Comparison of ENCODE assay signal across 21 cellular contexts in the genomic region with DNA sequence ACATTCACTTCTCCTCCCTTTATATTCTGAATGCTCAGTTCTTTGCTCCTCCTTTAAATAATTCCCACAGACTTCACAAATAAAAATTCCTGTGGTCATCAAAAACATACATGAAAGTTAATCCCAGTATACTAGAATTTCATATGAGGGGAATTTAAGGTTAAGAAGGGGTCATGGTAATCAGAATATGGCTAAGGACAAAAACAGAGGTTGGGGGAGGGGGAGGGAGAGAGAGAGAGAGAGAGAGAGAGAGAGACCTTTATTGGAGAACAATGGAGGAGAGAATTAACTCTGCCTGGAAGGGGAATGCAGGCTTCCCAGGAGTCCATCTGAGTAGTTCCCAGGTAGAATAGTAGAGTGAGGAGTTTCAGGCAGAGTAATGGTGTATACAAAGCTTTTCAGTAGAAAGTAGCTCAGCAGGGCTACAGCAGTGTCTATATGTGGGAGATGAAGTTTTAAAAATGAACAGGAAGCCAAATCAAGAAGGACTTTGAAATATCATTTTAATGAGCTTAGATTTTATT. TPM values are rescaled to one million over a fixed set of nuclear protein-coding genes. Genes with fewer than 3 reads are reported as not detected.
DNase-seq lines count a peak whose midpoint lies in the region; ATAC-seq and TF ChIP-seq lines count a peak whose summit lies in the region.
"Had no signal": no experiment of that assay in that cellular context is flagged by ENCODE, and none has a peak within 500 bp of the region (broad histone marks: within the 10 kb centered on the region; RNA-seq: fewer than 3 reads in every experiment).

No MANE protein-coding gene starts in this region.

- H3K9me3 ChIP-seq in PC-3 (ENCODE audit: low read length), result no peaks in the 10 kb centered on the region
- H3K9me3 ChIP-seq in osteoblast (ENCODE audit: low read depth, low read length), result no peaks in the 10 kb centered on the region

- ATAC-seq in PC-3, result no peak; the same call in 1 of the 2 replicates
- ATAC-seq in HG03175 (IDR thresholded peaks at IDR 0.05; ENCODE audit: unreplicated experiment), result no peak
- ATAC-seq: Right ventricle myocardium inferior had no signal

- DNase-seq in EH (ENCODE audit: low read depth), result peak; percentile 35
- DNase-seq in PC-3, result peak; percentile 5
- DNase-seq in fibroblast of villous mesenchyme (ENCODE audit: low read depth), result peak; percentile 35
- DNase-seq in osteoblast (ENCODE audit: insufficient read length, low spot score, missing footprints), result peak; percentile 17
- DNase-seq in T-helper 9 cell, result no peak
- no peak for DNase-seq in activated T-cell treated with anti-CD3 and anti-CD28 coated beads, Interleukin-2, amount 50 U/mL, for 48 hours
- DNase-seq: AML-193, C1 segment of cervical spinal cord, H7, IMR-90, NCI-H1105, NCI-H146, NCI-H2029, NCI-H345, NCI-H524, NCI-H82, SW 1271 had no signal

- H3K4me3 ChIP-seq in PC-3 (ENCODE audit: low read length) (no peak overlapping the region), fibroblast of villous mesenchyme (ENCODE audit: low read depth, low read length) (no peak overlapping the region), osteoblast (ENCODE audit: insufficient read depth, low read length) (no peak overlapping the region)
- H3K4me3 ChIP-seq: SK-N-MC had no signal

- intact Hi-C loops in PC-3 (cut with micrococcal nuclease), result no loop called here

- H3K9me2 ChIP-seq in PC-3 (replicated peaks; ENCODE audit: low read length), result no peaks in the 10 kb centered on the region

- TF ChIP-seq CTCF in PC-3 (conservative IDR thresholded peaks at IDR 0.05; ENCODE audit: low read depth, low read length) (no peak), fibroblast of villous mesenchyme (IDR thresholded peaks at IDR 0.05; ENCODE audit: insufficient read depth, low read depth, low read length) (no peak), osteoblast (IDR thresholded peaks at IDR 0.05; ENCODE audit: extremely low read depth, low read depth, low read length) (no peak)

- H3K79me2 ChIP-seq in PC-3 (ENCODE audit: low read length) (no peaks in the 10 kb centered on the region), osteoblast (ENCODE audit: insufficient read depth, low read length) (no peaks in the 10 kb centered on the region)

- no peaks in the 10 kb centered on the region for H3K27me3 ChIP-seq in PC-3 (ENCODE audit: low read length)
- no peaks in the 10 kb centered on the region for H3K27me3 ChIP-seq in osteoblast (ENCODE audit: insufficient read depth, low read length)

- H2AFZ ChIP-seq in PC-3 (ENCODE audit: low read length) (no peak overlapping the region), osteoblast (ENCODE audit: low read length) (no peak overlapping the region)

- H3K36me3 ChIP-seq in PC-3 (ENCODE audit: low read depth, low read length) (no peaks in the 10 kb centered on the region), osteoblast (ENCODE audit: insufficient read depth, low read length) (no peaks in the 10 kb centered on the region)

- H3K9ac ChIP-seq in PC-3 (ENCODE audit: low read length), result no peak overlapping the region
- H3K9ac ChIP-seq: KMS-11 had no signal

- H4K20me1 ChIP-seq in PC-3 (ENCODE audit: low read length) (no peaks in the 10 kb centered on the region), osteoblast (ENCODE audit: insufficient read depth, low read length) (no peaks in the 10 kb centered on the region)

- H3K4me1 ChIP-seq in PC-3 (ENCODE audit: insufficient read depth, low read length), result no peaks in the 10 kb centered on the region; the same call in 1 of the 2 replicates
- no peaks in the 10 kb centered on the region for H3K4me1 ChIP-seq in osteoblast (ENCODE audit: insufficient read depth, low read length)

- POLR2A ChIA-PET in PC-3 (lab: Charles Lee; ENCODE audit: unreplicated experiment), result no interaction called here

- BruUV-seq in PC-3 (replicated peaks; lab: Mats Ljungman, UMichigan), result no TSS peak

- H3K27ac ChIP-seq in PC-3 (ENCODE audit: low read length) (no peak overlapping the region), osteoblast (ENCODE audit: low read depth, low read length) (no peak overlapping the region)
- H3K27ac ChIP-seq: KMS-11, SK-N-MC had no signal

- no peaks in the 10 kb centered on the region for H3F3A ChIP-seq in PC-3 (ENCODE audit: low read length, unreplicated experiment)

- H3K4me2 ChIP-seq in PC-3 (ENCODE audit: low read length), result no peak overlapping the region
- H3K4me2 ChIP-seq in osteoblast (ENCODE audit: insufficient read depth, low read length), result no peak overlapping the region
- H3K4me2 ChIP-seq: KMS-11 had no signal

- CTCF ChIA-PET in PC-3 (lab: Charles Lee), result no interaction called here

RNA-seq across cellular contexts. Expression of a gene that starts 5.2 kb away (rescaled TPM):
- total RNA-seq in PC-3 (2014; rRNA removed) (0.80 TPM in 1 of 2 replicates, not detected in the other), fibroblast of villous mesenchyme (0.64 and 0.86 TPM in 2 replicates), osteoblast (0.88 and 1.1 TPM in 2 replicates)

Comparison
In these comparisons a context has a peak if more than half of its experiments do, and no peak if none do; other contexts are left out.
1. DNase-seq: peak in EH (single experiment), PC-3 (single experiment), fibroblast of villous mesenchyme (single experiment) and osteoblast (single experiment); none in T-helper 9 cell (single experiment) and activated T-cell treated with anti-CD3 and anti-CD28 coated beads, Interleukin-2, amount 50 U/mL, for 48 hours (0 of 2).